ENCODE assay signal across 8 cellular contexts in the genomic region with DNA sequence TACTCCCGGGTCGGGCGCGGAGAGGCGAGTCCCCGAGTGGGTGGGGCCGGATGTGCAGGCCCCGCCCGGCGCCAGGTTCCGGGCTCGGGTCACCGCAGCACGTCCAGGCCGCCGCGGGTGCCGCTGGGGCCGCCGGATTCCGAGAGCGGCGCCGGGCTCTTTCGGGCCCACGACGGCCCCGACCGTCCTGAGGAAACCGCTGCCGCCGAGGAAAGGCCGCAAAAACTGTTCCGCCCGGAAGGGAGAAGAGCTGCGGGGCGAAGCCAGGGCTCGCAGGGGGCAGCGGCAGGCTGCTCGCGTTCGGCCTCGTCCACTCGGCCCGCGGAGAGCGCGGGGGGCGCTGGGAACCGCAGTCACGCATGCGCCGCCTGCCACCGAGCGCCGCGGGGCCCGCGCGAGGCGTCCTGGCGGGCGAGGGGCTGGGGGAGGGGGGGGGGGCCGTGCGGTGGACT. TPM values are rescaled to one million over a fixed set of nuclear protein-coding genes. Genes with fewer than 3 reads are reported as not detected.
DNase-seq lines count a peak whose midpoint lies in the region; ATAC-seq lines count a peak whose summit lies in the region.

A gene (minus strand): TSS at position 342 of the 452 bp plus-strand sequence. CDS start 718 bp downstream, outside the sequence.

- peak; percentile 78 for ATAC-seq in GM19351 (IDR thresholded peaks at IDR 0.05; ENCODE audit: unreplicated experiment)
- ATAC-seq in HG03469 (IDR thresholded peaks at IDR 0.05; ENCODE audit: unreplicated experiment) = peak; percentile 61

- peaks cover 44% of the 10 kb centered on the region for H3K4me1 ChIP-seq in CD4-positive, alpha-beta memory T cell (ENCODE audit: insufficient read depth, low read length)
- peaks cover 32% of the 10 kb centered on the region for H3K4me1 ChIP-seq in mononuclear cell (ENCODE audit: insufficient read depth, low read length)

- H3K27me3 ChIP-seq in CD4-positive, alpha-beta memory T cell (ENCODE audit: insufficient read depth, low read length) = no peaks in the 10 kb centered on the region
- H3K27me3 ChIP-seq in mononuclear cell (ENCODE audit: insufficient read depth, low read length) = no peaks in the 10 kb centered on the region

- no peaks in the 10 kb centered on the region for H3K9me3 ChIP-seq in CD4-positive, alpha-beta memory T cell (ENCODE audit: control insufficient read depth in 1 of 2, low read length in 2 of 2)
- no peaks in the 10 kb centered on the region for H3K9me3 ChIP-seq in mononuclear cell (ENCODE audit: low read depth, low read length)

- no peaks in the 10 kb centered on the region for H3K27me3 Mint-ChIP-seq in CD4-positive, alpha-beta memory T cell

- POLR2A ChIA-PET in CD4-positive, alpha-beta memory T cell (lab: Charles Lee; ENCODE audit: partially characterized antibody) = interaction anchor here (0.7 to 2.1 kb wide), 3 partner anchors 10 to 226 kb away, joined by 3 to 6 read pairs (median 3); no protein-coding TSS in a partner anchor

- H3K36me3 ChIP-seq in CD4-positive, alpha-beta memory T cell (ENCODE audit: insufficient read depth, low read length) = peaks cover 3% of the 10 kb centered on the region

- DNase-seq in CD4-positive, alpha-beta memory T cell = peak; percentile 76 to 83 (median 80)
- peak; percentile 75 for DNase-seq in NOMO-1 treated with dmso at 0.1 percent for 144 hours (lab: John Stamatoyannopoulos, UW; ENCODE audit: unreplicated experiment)
- peak; percentile 67 for DNase-seq in activated T-cell treated with anti-CD3 and anti-CD28 coated beads for 1 hour (ENCODE audit: low read depth)
- DNase-seq in epidermal melanocyte (ENCODE audit: insufficient read length, low spot score) = peak; percentile 67
- DNase-seq in stimulated activated CD8-positive, alpha-beta memory T cell treated with anti-CD3 and anti-CD28 coated beads, Interleukin-2, amount 100 ng/mL, for 48 hours (ENCODE audit: low read depth in 2 of 2) = peak; percentile 78 to 82

- CTCF ChIA-PET in CD4-positive, alpha-beta memory T cell (lab: Charles Lee; ENCODE audit: partially characterized antibody) = interaction anchor here (1.2 to 1.3 kb wide), 2 partner anchors 24 to 32 kb away, joined by 4 to 6 read pairs; no protein-coding TSS in a partner anchor

- peaks cover under 1 to 44% of the 10 kb centered on the region in 2 donors for H3K36me3 Mint-ChIP-seq in CD4-positive, alpha-beta memory T cell

- peak within 1 kb of the TSS; percentile 80 to 84 for H3K4me3 ChIP-seq in CD4-positive, alpha-beta memory T cell (ENCODE audit: low read length in 2 of 2)
- H3K4me3 ChIP-seq in mononuclear cell (ENCODE audit: low read length) = peak within 1 kb of the TSS; percentile 76

- peak within 1 kb of the TSS; percentile 96 to 98 (median 97) for H3K27ac Mint-ChIP-seq in CD4-positive, alpha-beta memory T cell

- peaks cover 0 to 2% (median 0%) of the 10 kb centered on the region in 8 donors for H3K9me3 Mint-ChIP-seq in CD4-positive, alpha-beta memory T cell

- peaks cover 41 to 68% (median 55%) of the 10 kb centered on the region in 4 donors for H3K4me1 Mint-ChIP-seq in CD4-positive, alpha-beta memory T cell

- intact Hi-C loops in CD4-positive, alpha-beta memory T cell (cut with micrococcal nuclease) = loop anchor here (2.0 to 10.0 kb wide), 2 partner anchors 193 to 719 kb away; a partner anchor contains a TSS

- peak within 1 kb of the TSS; percentile 93 to 98 (median 96) for H3K4me3 Mint-ChIP-seq in CD4-positive, alpha-beta memory T cell

- H3K27ac ChIP-seq in CD4-positive, alpha-beta memory T cell (ENCODE audit: low read depth, low read length) = peak within 1 kb of the TSS; percentile 84

RNA-seq across cellular contexts. Expression of the gene that starts here (rescaled TPM):
- 1 to 10 TPM; 3.6 to 4.1 TPM for total RNA-seq in CD4-positive, alpha-beta memory T cell
- 1 to 10 TPM; 1.2 to 1.4 TPM for polyA plus RNA-seq in CD4-positive, alpha-beta memory T cell
- 6.0 TPM for total RNA-seq in mononuclear cell

Comparison
In these comparisons a context has a peak if more than half of its experiments do, and no peak if none do; other contexts are left out.
1. Peak in every context shown above with its lines: DNase-seq, ATAC-seq, H3K4me3 ChIP-seq and H3K27ac ChIP-seq.